20 cellular contexts compared by ENCODE assay signal in genomic region chr6:157094038-157094437, GRCh38.
A peak's percentile ranks its signal among the peaks of the same experiment; 100 is the strongest.
DNase-seq lines count a peak whose midpoint lies in the region; ATAC-seq, FAIRE-seq and TF ChIP-seq lines count a peak whose summit lies in the region.
"Had no signal": no experiment of that assay in that cellular context is flagged by ENCODE, and none has a peak within 500 bp of the region (broad histone marks: within the 10 kb centered on the region; RNA-seq: fewer than 3 reads in every experiment).

No MANE protein-coding gene starts in this region.

- FAIRE-seq in pancreas (lab: Jason Lieb, UNC), result no peak
- FAIRE-seq: endothelial cell of umbilical vein, HTR-8/SVneo, kidney had no signal

- DNase-seq in GM12865 (ENCODE audit: low read depth) (peak; percentile 41), SHP77 treated with DMSO at 0.1 percent for 48 hours (lab: John Stamatoyannopoulos, UW) (no peak), pancreas (no peak), middle frontal gyrus (ENCODE audit: extremely low spot score, low spot score) (no peak)
- no peak for DNase-seq in central memory CD8-positive, alpha-beta T cell (ENCODE audit: low spot score in 2 of 2)
- DNase-seq: activated CD4-positive, alpha-beta memory T cell treated with anti-CD3 and anti-CD28 coated beads, Interleukin-2, amount 10 ng/mL, durations not matched to agents 7 days and 5 days; activated naive CD4-positive, alpha-beta T cell treated with anti-CD3 and anti-CD28 coated beads, Interleukin-2, amount 10 ng/mL, durations not matched to agents 7 days and 5 days; BE2C; caudate nucleus; kidney; MV-4-11; retina; RPMI8226; stimulated activated CD4-positive, alpha-beta T cell treated with anti-CD3 and anti-CD28 coated beads, Interleukin-2, amount 100 ng/mL, for 48 hours had no signal

- H3K27ac Mint-ChIP-seq in central memory CD8-positive, alpha-beta T cell (ENCODE audit: low read depth), result peak overlapping the region; percentile 24
- H3K27ac Mint-ChIP-seq: activated CD4-positive, alpha-beta memory T cell treated with anti-CD3 and anti-CD28 coated beads, Interleukin-2, amount 10 ng/mL, durations not matched to agents 7 days and 5 days; activated naive CD4-positive, alpha-beta T cell treated with anti-CD3 and anti-CD28 coated beads, Interleukin-2, amount 10 ng/mL, durations not matched to agents 7 days and 5 days; T-helper 2 cell treated with Interferon-gamma antibody and Interleukin-4, amounts not matched to agents 5 μg/mL and 100 μg/mL, for 36 hours had no signal

- intact Hi-C loops in pancreas (cut with DNase I), result no loop called here

- no peaks in the 10 kb centered on the region for H3K9me3 Mint-ChIP-seq in central memory CD8-positive, alpha-beta T cell
- H3K9me3 Mint-ChIP-seq: activated CD4-positive, alpha-beta memory T cell treated with anti-CD3 and anti-CD28 coated beads, Interleukin-2, amount 10 ng/mL, durations not matched to agents 7 days and 5 days; activated naive CD4-positive, alpha-beta T cell treated with anti-CD3 and anti-CD28 coated beads, Interleukin-2, amount 10 ng/mL, durations not matched to agents 7 days and 5 days; T-helper 2 cell treated with Interferon-gamma antibody and Interleukin-4, amounts not matched to agents 5 μg/mL and 100 μg/mL, for 36 hours had no signal

- H3K27me3 ChIP-seq in pancreas, result no peaks in the 10 kb centered on the region
- H3K27me3 ChIP-seq: BE2C had no signal

- no peaks in the 10 kb centered on the region for H3K36me3 ChIP-seq in pancreas

- H3K4me3 ChIP-seq in GM12865 (ENCODE audit: low read depth, low read length) (no peak overlapping the region), pancreas (no peak overlapping the region)

- no peaks in the 10 kb centered on the region for H3K27me3 Mint-ChIP-seq in central memory CD8-positive, alpha-beta T cell
- H3K27me3 Mint-ChIP-seq: activated CD4-positive, alpha-beta memory T cell treated with anti-CD3 and anti-CD28 coated beads, Interleukin-2, amount 10 ng/mL, durations not matched to agents 7 days and 5 days; activated naive CD4-positive, alpha-beta T cell treated with anti-CD3 and anti-CD28 coated beads, Interleukin-2, amount 10 ng/mL, durations not matched to agents 7 days and 5 days had no signal

- H3K27ac ChIP-seq in pancreas, result no peak overlapping the region

- peak; percentile 69 for ATAC-seq in GM19372 (IDR thresholded peaks at IDR 0.05; ENCODE audit: low read depth, unreplicated experiment)
- peak; percentile 86 for ATAC-seq in HG02852 (IDR thresholded peaks at IDR 0.05; ENCODE audit: unreplicated experiment)
- no peak for ATAC-seq in central memory CD8-positive, alpha-beta T cell (replicated peaks; ENCODE audit: extremely low read depth, poor library complexity, severe bottlenecking)
- ATAC-seq in pancreas, result no peak
- ATAC-seq in GM19455 (IDR thresholded peaks at IDR 0.05; ENCODE audit: unreplicated experiment), result no peak

- H3K4me1 Mint-ChIP-seq in central memory CD8-positive, alpha-beta T cell, result peaks cover 40% of the 10 kb centered on the region

- H3K4me1 ChIP-seq in pancreas, result peaks cover 22 to 42% (median 39%) of the 10 kb centered on the region in 3 donors

- TF ChIP-seq CTCF in GM12865 (IDR thresholded peaks at IDR 0.05; ENCODE audit: insufficient read depth, low read depth, low read length, missing control alignments) (no peak), pancreas (IDR thresholded peaks at IDR 0.05) (no peak)

- H3K36me3 Mint-ChIP-seq in central memory CD8-positive, alpha-beta T cell (ENCODE audit: insufficient read depth), result peaks cover 18% of the 10 kb centered on the region

- 92 to 97% methylated on average over 6 of the region's 6 CpGs for WGBS in pancreas, 2 donors

- H3K4me3 Mint-ChIP-seq in central memory CD8-positive, alpha-beta T cell, result no peak overlapping the region
- H3K4me3 Mint-ChIP-seq: activated CD4-positive, alpha-beta memory T cell treated with anti-CD3 and anti-CD28 coated beads, Interleukin-2, amount 10 ng/mL, durations not matched to agents 7 days and 5 days; activated naive CD4-positive, alpha-beta T cell treated with anti-CD3 and anti-CD28 coated beads, Interleukin-2, amount 10 ng/mL, durations not matched to agents 7 days and 5 days; T-helper 2 cell treated with Interferon-gamma antibody and Interleukin-4, amounts not matched to agents 5 μg/mL and 100 μg/mL, for 36 hours had no signal

- H3K9me3 ChIP-seq in pancreas, result no peaks in the 10 kb centered on the region
- H3K9me3 ChIP-seq: BE2C had no signal

Comparison
In these comparisons a context has a peak if more than half of its experiments do, and no peak if none do; other contexts are left out.
1. ATAC-seq: peak in GM19372 (single experiment) and HG02852 (single experiment); none in central memory CD8-positive, alpha-beta T cell (single experiment), pancreas (0 of 4) and GM19455 (single experiment).